22 cellular contexts compared by ENCODE assay signal in genomic region chr3:105863608-105864007, GRCh38. TPM values are rescaled to one million over a fixed set of nuclear protein-coding genes. Genes with fewer than 3 reads are reported as not detected.
DNase-seq lines count a peak whose midpoint lies in the region; ATAC-seq, FAIRE-seq and TF ChIP-seq lines count a peak whose summit lies in the region.
"Had no signal": no experiment of that assay in that cellular context is flagged by ENCODE, and none has a peak within 500 bp of the region (broad histone marks: within the 10 kb centered on the region; RNA-seq: fewer than 3 reads in every experiment).

No MANE protein-coding gene starts in this region.

- H3K27me3 ChIP-seq in Karpas-422 (ENCODE audit: low read length), result no peaks in the 10 kb centered on the region
- no peaks in the 10 kb centered on the region for H3K27me3 ChIP-seq in GM12878 (replicated peaks in 1 of 2; ENCODE audit: control insufficient read depth in 2 of 2, insufficient read depth in 2 of 2, low read length in 1 of 2)
- no peaks in the 10 kb centered on the region for H3K27me3 ChIP-seq in osteoblast (ENCODE audit: insufficient read depth, low read length)
- H3K27me3 ChIP-seq: gastroesophageal sphincter, uterus had no signal

- no peak for TF ChIP-seq CTCF in GM12878 (IDR thresholded peaks at IDR 0.05 in 2 of 3, conservative IDR thresholded peaks at IDR 0.05 in 1 of 3; ENCODE audit: control insufficient read depth in 2 of 3, extremely low read depth in 1 of 3, insufficient read depth in 1 of 3, low read depth in 3 of 3, low read length in 3 of 3)
- TF ChIP-seq CTCF in osteoblast (IDR thresholded peaks at IDR 0.05; ENCODE audit: extremely low read depth, low read depth, low read length), result no peak

- RAD21 ChIA-PET in GM12878 (lab: Charles Lee; ENCODE audit: unreplicated experiment), result interaction anchor here (1.0 to 10.0 kb wide), 10 partner anchors 12 to 392 kb away, joined by 3 to 119 read pairs (median 6); no protein-coding TSS in a partner anchor

- H3K9me3 Mint-ChIP-seq in activated T-cell treated with anti-CD3 and anti-CD28 coated beads, Interleukin-2, amount 50 U/mL, for 4 hours, result no peaks in the 10 kb centered on the region
- H3K9me3 Mint-ChIP-seq: IgD-negative memory B cell had no signal

- H3K4me2 ChIP-seq in Karpas-422 (ENCODE audit: low read depth, low read length, poor library complexity, severe bottlenecking), result peak overlapping the region; percentile 90
- H3K4me2 ChIP-seq in GM12878 (ENCODE audit: control insufficient read depth, insufficient read depth), result peak overlapping the region; percentile 12
- H3K4me2 ChIP-seq in osteoblast (ENCODE audit: insufficient read depth, low read length), result peak overlapping the region; percentile 80

- peak overlapping the region; percentile 95 for H3K4me3 Mint-ChIP-seq in activated T-cell treated with anti-CD3 and anti-CD28 coated beads, Interleukin-2, amount 50 U/mL, for 4 hours
- H3K4me3 Mint-ChIP-seq: IgD-negative memory B cell had no signal

- peaks cover 76% of the 10 kb centered on the region for H3K4me1 ChIP-seq in Karpas-422 (ENCODE audit: low read length)
- H3K4me1 ChIP-seq in GM12878 (ENCODE audit: control insufficient read depth, insufficient read depth, low read length), result peaks cover 20% of the 10 kb centered on the region
- H3K4me1 ChIP-seq in osteoblast (ENCODE audit: insufficient read depth, low read length), result peaks cover 32% of the 10 kb centered on the region

- TF ChIP-seq RAD21 in GM12878 (IDR thresholded peaks at IDR 0.05; ENCODE audit: insufficient read depth, low read depth, low read length), result no peak

- TF ChIP-seq POLR2A in GM12878 (IDR thresholded peaks at IDR 0.05; ENCODE audit: low read depth, low read length) (no peak), H54 (IDR thresholded peaks at IDR 0.05; ENCODE audit: low read depth, low read length) (no peak)

- intact Hi-C loops in GM12878 (cut with micrococcal nuclease; ENCODE audit: unreplicated experiment), result loop anchor here (5.0 to 10.0 kb wide), 3 partner anchors 61 to 561 kb away; no protein-coding TSS in a partner anchor

- no peak for TF ChIP-seq EP300 in GM12878 (IDR thresholded peaks at IDR 0.05; ENCODE audit: borderline replicate concordance in 1 of 2, control insufficient read depth in 1 of 2, low read depth in 2 of 2, low read length in 2 of 2)

- H2AFZ ChIP-seq in Karpas-422 (ENCODE audit: low read length), result no peak overlapping the region
- no peak overlapping the region for H2AFZ ChIP-seq in GM12878 (ENCODE audit: control insufficient read depth, low read depth, low read length)
- no peak overlapping the region for H2AFZ ChIP-seq in osteoblast (ENCODE audit: low read length)

- SMC1A ChIA-PET in GM12878 (lab: Charles Lee; ENCODE audit: uncharacterized antibody, unreplicated experiment), result interaction anchor here (1.2 to 8.2 kb wide), 20 partner anchors 9 to 746 kb away, joined by 3 to 101 read pairs (median 5); no protein-coding TSS in a partner anchor

- in situ Hi-C loops in GM12878 (cut with MboI), result loop anchor here (25.0 kb wide), 1 partner anchor 749 kb away; no protein-coding TSS in a partner anchor

- no peak for ATAC-seq in activated T-cell treated with anti-CD3 and anti-CD28 coated beads, Interleukin-2, amount 50 U/mL, for 4 hours
- no peak for ATAC-seq in GM12878
- ATAC-seq: activated CD4-positive, CD25-positive, alpha-beta regulatory T cell treated with anti-CD3 and anti-CD28 coated beads, Interleukin-2, amount 50 U/mL, for 24 hours; gastroesophageal sphincter; HCT116; left colon; Panc1 had no signal

- H3K27me3 Mint-ChIP-seq in activated T-cell treated with anti-CD3 and anti-CD28 coated beads, Interleukin-2, amount 50 U/mL, for 4 hours (ENCODE audit: low read depth), result no peaks in the 10 kb centered on the region
- H3K27me3 Mint-ChIP-seq: IgD-negative memory B cell had no signal

- POLR2A ChIA-PET in GM12878 (lab: Charles Lee), result interaction anchor here (0.5 to 1.9 kb wide), 5 partner anchors 17 to 96 kb away, joined by 4 to 6 read pairs (median 5); no protein-coding TSS in a partner anchor

- H3K9me2 ChIP-seq in Karpas-422 (replicated peaks; ENCODE audit: insufficient read depth, low read length), result no peaks in the 10 kb centered on the region

- H3K4me3 ChIP-seq in Karpas-422 (ENCODE audit: low read length) (peak overlapping the region; percentile 76), GM12878 (peak overlapping the region; percentile 22; the same call in 1 of the 2 replicates), osteoblast (ENCODE audit: insufficient read depth, low read length) (peak overlapping the region; percentile 79)
- H3K4me3 ChIP-seq: uterus had no signal

- peaks cover 45% of the 10 kb centered on the region for H3K4me1 Mint-ChIP-seq in activated T-cell treated with anti-CD3 and anti-CD28 coated beads, Interleukin-2, amount 50 U/mL, for 4 hours (ENCODE audit: low read depth)

- CTCF ChIA-PET in GM12878 (lab: Yijun Ruan, JAX), result interaction anchor here (1.1 kb wide), 1 partner anchor 26 kb away, joined by 3 read pairs; no protein-coding TSS in a partner anchor

- WGBS in GM12878 (ENCODE audit: insufficient coverage, insufficient replicate concordance, low lambda C conversion rate, missing lambda C conversion rate), result 100% methylated on average over 1 of the region's 1 CpG

- peaks cover 45% of the 10 kb centered on the region for H3K36me3 Mint-ChIP-seq in activated T-cell treated with anti-CD3 and anti-CD28 coated beads, Interleukin-2, amount 50 U/mL, for 4 hours (ENCODE audit: insufficient read depth)

- no TSS peak for BruUV-seq in GM12878 (replicated peaks; lab: Mats Ljungman, UMichigan)

- H3K9me3 ChIP-seq in Karpas-422 (ENCODE audit: low read length) (no peaks in the 10 kb centered on the region), GM12878 (replicated peaks; ENCODE audit: control insufficient read depth, insufficient read depth, low read length) (peaks cover 1% of the 10 kb centered on the region; the same call in 2 of the 3 replicates), osteoblast (ENCODE audit: low read depth, low read length) (no peaks in the 10 kb centered on the region)
- H3K9me3 ChIP-seq: gastroesophageal sphincter, uterus had no signal

- H3K27ac ChIP-seq in Karpas-422 (ENCODE audit: low read length) (peak overlapping the region; percentile 87), GM12878 (ENCODE audit: control insufficient read depth, insufficient read depth) (no peak overlapping the region), osteoblast (ENCODE audit: low read depth, low read length) (peak overlapping the region; percentile 94)
- H3K27ac ChIP-seq: C4-2B, gastroesophageal sphincter, uterus had no signal

- FAIRE-seq in GM12878 (lab: Jason Lieb, UNC) (no peak), H54 (lab: Jason Lieb, UNC) (no peak)

- peak overlapping the region; percentile 31; the same call in 1 of the 2 replicates for H3K9ac ChIP-seq in Karpas-422 (ENCODE audit: low read length)
- H3K9ac ChIP-seq in GM12878 (ENCODE audit: control insufficient read depth, insufficient read depth, low read length), result no peak overlapping the region

- H4K20me1 ChIP-seq in Karpas-422 (ENCODE audit: insufficient read depth, low read depth, low read length) (no peaks in the 10 kb centered on the region), GM12878 (ENCODE audit: control insufficient read depth, insufficient read depth) (no peaks in the 10 kb centered on the region), osteoblast (ENCODE audit: insufficient read depth, low read length) (peaks cover 26% of the 10 kb centered on the region)

- peaks cover 99% of the 10 kb centered on the region for H3K79me2 ChIP-seq in Karpas-422 (ENCODE audit: low read length)
- H3K79me2 ChIP-seq in GM12878 (ENCODE audit: control insufficient read depth, insufficient read depth, low read length), result peaks cover 79% of the 10 kb centered on the region
- peaks cover 97% of the 10 kb centered on the region for H3K79me2 ChIP-seq in osteoblast (ENCODE audit: insufficient read depth, low read length)

- H3K36me3 ChIP-seq in Karpas-422 (ENCODE audit: insufficient read depth, low read length), result peaks cover 55% of the 10 kb centered on the region
- H3K36me3 ChIP-seq in GM12878 (ENCODE audit: control insufficient read depth in 2 of 2, insufficient read depth in 2 of 2, low read length in 1 of 2), result peaks cover 0 to 25% of the 10 kb centered on the region in 2 experiments; a peak in 2 of 4 replicates
- H3K36me3 ChIP-seq in osteoblast (ENCODE audit: insufficient read depth, low read length), result peaks cover 59% of the 10 kb centered on the region
- H3K36me3 ChIP-seq: uterus had no signal

- DNase-seq in activated T-cell treated with anti-CD3 and anti-CD28 coated beads, Interleukin-2, amount 50 U/mL, for 4 hours, result no peak
- no peak for DNase-seq in activated T-cell treated with anti-CD3 and anti-CD28 coated beads, Interleukin-2, amount 50 U/mL, for 1 hour
- DNase-seq in Karpas-422, result no peak
- DNase-seq in GM12878 (ENCODE audit: low read depth, low spot score), result no peak
- no peak for DNase-seq in osteoblast (ENCODE audit: insufficient read length, low spot score, missing footprints)
- DNase-seq in NCI-H187 (lab: John Stamatoyannopoulos, UW), result no peak
- DNase-seq in H54 (ENCODE audit: insufficient read length, low spot score), result no peak
- no peak for DNase-seq in mesenteric fat pad (ENCODE audit: low spot score)
- DNase-seq: amygdala; caudate nucleus; left colon; midbrain; NCI-H2227 treated with DMSO at 0.1 percent for 48 hours; NCI-H82; stimulated activated CD4-positive, alpha-beta T cell treated with anti-CD3 and anti-CD28 coated beads, Interleukin-4, amount 100 ng/mL, for 4 hours; uterus had no signal

TF ChIP-seq in GM12878, 131 proteins besides CTCF, POLR2A, EP300 and RAD21 (continues in another document):
- TF ChIP-seq PAX8 (IDR thresholded peaks at IDR 0.05), result no peak

RNA-seq across cellular contexts. Expression of gene CBLB, which starts 5.2 kb away (rescaled TPM):
- 10 to 100 TPM; 61.0 to 78.6 (median 70.4) TPM for total RNA-seq in activated T-cell treated with anti-CD3 and anti-CD28 coated beads, Interleukin-2, amount 50 U/mL, for 4 hours
- total RNA-seq in Karpas-422 (2014; rRNA removed; shearing (Covaris generic); ENCODE audit: low replicate concordance), result 94.9 and 98.8 TPM in 2 replicates
- 1,014 and 1,112 TPM in 2 replicates for total RNA-seq in GM12878 (2013; cell fraction: nucleolus; rRNA removed)
- 27.3 and 28.9 TPM in 2 replicates for total RNA-seq in GM12878 (2014; rRNA removed)
- total RNA-seq in GM12878 (2014; rRNA removed; fragmentation: Illumina TruSeq; extraction: Trizol), result 40.5 and 45.0 TPM in 2 replicates
- total RNA-seq in GM12878 (2021), result 56.4 and 57.6 TPM in 2 replicates
- 23.4 TPM for polyA plus RNA-seq in GM12878 (2011; ENCODE audit: low read depth)
- polyA plus RNA-seq in GM12878 (2011; rRNA removed), result 107 and 119 TPM in 2 replicates
- 49.4 and 66.2 TPM in 2 replicates for polyA plus RNA-seq in GM12878 (2011; cell fraction: cytosol; rRNA removed)
- 101 and 108 TPM in 2 replicates for polyA plus RNA-seq in GM12878 (2011; cell fraction: nucleus; rRNA removed)
- 36.8 and 37.8 TPM in 2 replicates for polyA plus RNA-seq in GM12878 (2012)
- polyA plus RNA-seq in GM12878 (2014; fragmentation: Illumina TruSeq; extraction: Trizol), result 46.3 and 51.7 TPM in 2 replicates
- polyA plus RNA-seq in GM12878 (2014; fragmentation: Nextera tagmentation; extraction: Ambion mirVana), result 10 to 100 TPM; 17.2 to 17.6 TPM
- 30.4 and 30.8 TPM in 2 replicates for polyA plus RNA-seq in GM12878 (2014; rRNA removed)
- polyA plus RNA-seq in GM12878 (2016; fragmentation: Nextera tagmentation; extraction: Ambion mirVana), result 10 to 100 TPM; 43.4 to 47.4 TPM
- 146 and 149 TPM in 2 replicates for polyA minus RNA-seq in GM12878 (2011; rRNA and poly(A)+ RNA removed)
- polyA minus RNA-seq in GM12878 (2011; cell fraction: cytosol; rRNA and poly(A)+ RNA removed), result 29.0 and 34.4 TPM in 2 replicates
- 262 and 381 TPM in 2 replicates for polyA minus RNA-seq in GM12878 (2011; cell fraction: nucleus; rRNA and poly(A)+ RNA removed)
- 108 and 128 TPM in 2 replicates for total RNA-seq in osteoblast
- 97.9 TPM for total RNA-seq in mesenteric fat pad

Comparison
In these comparisons a context has a peak if more than half of its experiments do, and no peak if none do; other contexts are left out.
1. H3K4me2 ChIP-seq: peak in every context shown above with its lines; median percentile 90 in Karpas-422; 80 in osteoblast; 12 in GM12878.
2. H3K4me3 ChIP-seq: peak in every context shown above with its lines; median percentile 79 in osteoblast; 76 in Karpas-422; 22 in GM12878.